Comparison of ENCODE assay signal across 8 cellular contexts in the genomic region with DNA sequence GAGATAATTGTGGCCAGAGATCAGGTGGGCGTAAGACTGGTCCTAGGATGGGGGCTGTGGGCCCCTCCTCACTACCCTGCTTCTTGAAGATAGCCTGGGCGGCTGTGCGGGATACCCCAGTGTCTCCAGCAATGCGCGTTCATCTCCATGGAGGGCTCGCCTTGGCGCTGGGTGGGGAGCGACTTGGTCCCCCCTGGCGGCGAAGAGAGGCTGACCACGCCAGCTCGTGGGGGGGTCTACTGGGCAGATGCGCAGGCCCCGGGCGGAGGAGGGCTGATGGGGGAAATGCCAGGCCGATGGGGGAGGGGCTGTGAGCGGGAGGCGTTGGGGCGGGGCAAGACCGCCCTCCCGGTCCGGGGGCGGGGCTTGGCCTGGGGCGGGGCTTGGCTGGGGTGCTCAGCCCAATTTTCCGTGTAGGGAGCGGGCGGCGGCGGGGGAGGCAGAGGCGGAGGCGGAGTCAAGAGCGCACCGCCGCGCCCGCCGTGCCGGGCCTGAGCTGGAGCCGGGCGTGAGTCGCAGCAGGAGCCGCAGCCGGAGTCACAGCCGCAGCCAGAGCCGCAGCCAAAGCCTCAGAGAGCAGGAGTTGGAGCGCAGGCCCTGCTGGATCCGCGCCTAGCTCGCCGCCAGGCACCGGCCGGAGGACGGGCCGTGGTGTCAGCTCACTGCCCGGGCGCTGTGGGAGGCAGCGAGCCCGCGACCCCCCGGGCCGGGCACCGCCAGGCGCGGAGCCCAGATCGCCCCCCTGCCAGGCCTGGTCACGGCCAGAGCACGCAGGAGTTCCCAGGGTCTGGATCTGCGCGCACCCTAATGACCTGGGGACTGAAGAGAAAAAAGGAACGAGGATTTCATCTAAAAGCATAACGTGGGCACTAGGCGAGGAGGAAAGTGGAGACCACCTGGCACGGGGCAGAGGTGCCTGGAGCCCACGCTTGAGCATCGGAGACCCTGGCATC. TPM values are rescaled to one million over a fixed set of nuclear protein-coding genes. Genes with fewer than 3 reads are reported as not detected.
DNase-seq lines count a peak whose midpoint lies in the region; ATAC-seq and TF ChIP-seq lines count a peak whose summit lies in the region.

A gene with protein sequence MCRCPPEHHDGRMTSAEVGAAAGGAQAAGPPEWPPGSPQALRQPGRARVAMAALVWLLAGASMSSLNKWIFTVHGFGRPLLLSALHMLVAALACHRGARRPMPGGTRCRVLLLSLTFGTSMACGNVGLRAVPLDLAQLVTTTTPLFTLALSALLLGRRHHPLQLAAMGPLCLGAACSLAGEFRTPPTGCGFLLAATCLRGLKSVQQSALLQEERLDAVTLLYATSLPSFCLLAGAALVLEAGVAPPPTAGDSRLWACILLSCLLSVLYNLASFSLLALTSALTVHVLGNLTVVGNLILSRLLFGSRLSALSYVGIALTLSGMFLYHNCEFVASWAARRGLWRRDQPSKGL (plus strand): TSS at position 509 of the 953 bp plus-strand sequence. CDS start 670 bp downstream, outside the sequence.

- H3K36me3 Mint-ChIP-seq in neural progenitor cell = peaks cover 5% of the 10 kb centered on the region

- no peak within 1 kb of the TSS for H3K27ac Mint-ChIP-seq in neural progenitor cell

- CTCF ChIA-PET in RWPE1 (lab: Yijun Ruan, JAX) = interaction anchor here (1.0 to 4.0 kb wide), 3 partner anchors 14 to 120 kb away, joined by 3 to 33 read pairs (median 4); partner anchors contain the start of gene PES1

- no peaks in the 10 kb centered on the region for H3K36me3 ChIP-seq in neural progenitor cell
- H3K36me3 ChIP-seq in stomach smooth muscle (ENCODE audit: control insufficient read depth in 2 of 2, insufficient read depth in 2 of 2, low read length in 2 of 2) = no peaks in the 10 kb centered on the region

- peaks cover 7% of the 10 kb centered on the region for H3K27me3 Mint-ChIP-seq in neural progenitor cell (ENCODE audit: insufficient read depth, low read depth)

- H3K4me3 ChIP-seq in fibroblast of villous mesenchyme (ENCODE audit: low read depth, low read length) (peak within 1 kb of the TSS; percentile 65), neural progenitor cell (peak within 1 kb of the TSS; percentile 69), stomach smooth muscle (ENCODE audit: low read length in 2 of 2) (peak within 1 kb of the TSS; percentile 78 to 86)

- peak; percentile 63 for ATAC-seq in GM21825 (IDR thresholded peaks at IDR 0.05; ENCODE audit: unreplicated experiment)

- POLR2A ChIA-PET in RWPE1 (lab: Yijun Ruan, JAX; ENCODE audit: low non-redundant PET) = no interaction called here

- no peaks in the 10 kb centered on the region for H3K79me2 ChIP-seq in neural progenitor cell (ENCODE audit: low read depth)

- H3K27me3 ChIP-seq in neural progenitor cell (peaks cover 8% of the 10 kb centered on the region), stomach smooth muscle (ENCODE audit: control insufficient read depth in 1 of 2, insufficient read depth in 2 of 2, low read length in 2 of 2) (no peaks in the 10 kb centered on the region)

- H3K9me3 ChIP-seq in neural progenitor cell (ENCODE audit: low read depth) = no peaks in the 10 kb centered on the region
- H3K9me3 ChIP-seq in stomach smooth muscle (ENCODE audit: control insufficient read depth in 2 of 2, low read length in 2 of 2) = no peaks in the 10 kb centered on the region

- H3F3A ChIP-seq in neural progenitor cell (ENCODE audit: low read depth) = peaks cover 15% of the 10 kb centered on the region

- TF ChIP-seq CTCF in RWPE1 (conservative IDR thresholded peaks at IDR 0.05; ENCODE audit: low read depth) = no peak
- TF ChIP-seq CTCF in fibroblast of villous mesenchyme (IDR thresholded peaks at IDR 0.05; ENCODE audit: insufficient read depth, low read depth, low read length) = peak; percentile 33
- TF ChIP-seq CTCF in neural progenitor cell (IDR thresholded peaks at IDR 0.05) = peak; percentile 42

- H3K27ac ChIP-seq in RWPE1 (peak within 1 kb of the TSS; percentile 85), neural progenitor cell (no peak within 1 kb of the TSS), stomach smooth muscle (ENCODE audit: low read length) (peak within 1 kb of the TSS; percentile 88)

- H3K4me2 ChIP-seq in neural progenitor cell = peak within 1 kb of the TSS; percentile 96

- no peak within 1 kb of the TSS for H3K9ac ChIP-seq in neural progenitor cell
- peak within 1 kb of the TSS; percentile 87 to 90 for H3K9ac ChIP-seq in stomach smooth muscle (ENCODE audit: low read length in 2 of 2)

- peak within 1 kb of the TSS; percentile 90 for H2AFZ ChIP-seq in neural progenitor cell (replicated peaks)

- H3K4me1 ChIP-seq in neural progenitor cell (peaks cover 3% of the 10 kb centered on the region), stomach smooth muscle (ENCODE audit: control insufficient read depth, insufficient read depth, low read length) (peaks cover 33% of the 10 kb centered on the region)

- DNase-seq in EH (ENCODE audit: low read depth) (peak; percentile 93), LHCN-M2 (ENCODE audit: low read depth) (peak; percentile 89), RWPE1 (ENCODE audit: low spot score) (peak; percentile 84), activated gamma-delta T cell (lab: John Stamatoyannopoulos, UW) (peak; percentile 91), fibroblast of villous mesenchyme (ENCODE audit: low read depth) (peak; percentile 90), neural progenitor cell (ENCODE audit: low spot score) (peak; percentile 94)

- H3K9me3 Mint-ChIP-seq in neural progenitor cell = peaks cover 2% of the 10 kb centered on the region

- H3K4me3 Mint-ChIP-seq in neural progenitor cell = peak within 1 kb of the TSS; percentile 86

- H3K4me1 Mint-ChIP-seq in neural progenitor cell = peaks cover 23% of the 10 kb centered on the region

- H4K20me1 ChIP-seq in neural progenitor cell (ENCODE audit: low read depth) = no peaks in the 10 kb centered on the region

RNA-seq across cellular contexts. Expression of the gene that starts here (rescaled TPM):
- total RNA-seq in LHCN-M2 (2014; rRNA removed) = 40.2 and 42.6 TPM in 2 replicates
- polyA plus RNA-seq in LHCN-M2 (2012) = 8.2 TPM
- total RNA-seq in fibroblast of villous mesenchyme = 8.2 and 9.3 TPM in 2 replicates
- total RNA-seq in neural progenitor cell (ENCODE audit: low replicate concordance) = 0.36 and 4.8 TPM in 2 replicates
